ENCODE assay signal across 2 cellular contexts in the genomic region with DNA sequence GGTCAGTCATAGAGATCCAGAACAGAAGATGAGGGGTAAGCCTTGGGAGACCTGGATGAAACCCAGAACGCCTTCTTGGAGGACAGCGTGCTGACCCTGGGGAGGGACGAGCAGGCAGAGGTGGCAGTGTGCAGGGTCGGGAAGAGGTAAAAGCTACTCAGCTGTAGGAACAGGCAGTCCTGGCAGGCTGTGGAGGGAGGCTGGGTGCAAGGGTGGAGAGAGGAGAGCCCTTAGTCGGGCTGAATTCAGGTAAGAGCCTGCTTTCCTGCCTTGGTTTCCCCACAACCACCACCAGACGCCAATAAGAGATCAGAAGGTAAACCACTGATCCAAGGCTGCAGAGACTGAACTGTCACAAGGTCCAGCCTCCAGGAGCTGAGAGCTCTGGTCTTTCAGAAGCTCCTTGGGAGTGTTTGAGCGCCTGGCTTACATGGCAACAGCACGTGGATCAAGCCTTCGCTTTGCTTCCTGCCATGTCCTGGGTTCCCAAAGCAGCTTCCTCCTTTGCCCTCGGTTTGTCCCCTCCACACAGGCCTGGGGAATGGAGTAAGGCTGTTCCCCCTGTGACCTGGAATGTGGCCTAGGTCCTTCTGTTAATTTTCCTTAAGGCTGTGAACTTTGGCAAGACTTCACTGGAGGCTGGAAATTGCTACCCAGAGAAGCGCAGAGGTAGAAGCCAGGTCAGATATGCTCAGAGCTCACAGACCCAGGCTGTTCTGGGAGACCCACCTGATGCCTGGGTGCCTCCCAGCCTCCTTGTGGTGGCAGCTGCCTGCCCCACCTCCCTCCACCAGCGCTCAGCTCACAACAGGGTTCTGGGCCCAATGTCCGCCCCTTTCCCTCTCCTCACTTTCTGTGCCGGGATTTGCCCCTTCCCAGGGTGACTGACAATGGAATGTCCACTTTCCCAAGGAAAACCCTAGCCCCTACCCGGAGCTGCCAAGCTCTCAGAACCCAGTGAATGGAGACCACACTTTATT.
A peak's percentile ranks its signal among the peaks of the same experiment; 100 is the strongest.
TF ChIP-seq lines count a peak whose summit lies in the region.

No MANE protein-coding gene starts in this region.

TF ChIP-seq in A549, 52 proteins besides CTCF, POLR2A, EP300 and RAD21:
- TF ChIP-seq JUN (IDR thresholded peaks at IDR 0.05) (peak in 1 of 2 experiments; percentile 19; a peak in 2 of 5 replicates), ZNF302 (CRISPR knock-in tag; IDR thresholded peaks at IDR 0.05) (no peak), HOXA7 (CRISPR knock-in tag; IDR thresholded peaks at IDR 0.05) (no peak), TFCP2L1 (CRISPR knock-in tag; IDR thresholded peaks at IDR 0.05) (no peak), POLR2AphosphoS2 (conservative IDR thresholded peaks at IDR 0.05; ENCODE audit: low read length) (peak; percentile 74), PHF8 (IDR thresholded peaks at IDR 0.05; ENCODE audit: borderline replicate concordance, low read depth) (no peak), CEBPB (IDR thresholded peaks at IDR 0.05) (no peak), BHLHE40 (IDR thresholded peaks at IDR 0.05; ENCODE audit: low read depth, low read length) (no peak), FOSL2 (IDR thresholded peaks at IDR 0.05) (no peak), FOSL2 (CRISPR knock-in tag; IDR thresholded peaks at IDR 0.05) (no peak), RARB (CRISPR knock-in tag; IDR thresholded peaks at IDR 0.05) (no peak), RFX5 (IDR thresholded peaks at IDR 0.05) (no peak), RCOR1 (IDR thresholded peaks at IDR 0.05; ENCODE audit: low read depth, low read length) (no peak), MAZ (IDR thresholded peaks at IDR 0.05; ENCODE audit: borderline replicate concordance, low read depth, low read length) (no peak), EHMT2 (IDR thresholded peaks at IDR 0.05; ENCODE audit: low read depth) (no peak), EHF (CRISPR knock-in tag; IDR thresholded peaks at IDR 0.05) (no peak)
- TF ChIP-seq, protein P1, sequence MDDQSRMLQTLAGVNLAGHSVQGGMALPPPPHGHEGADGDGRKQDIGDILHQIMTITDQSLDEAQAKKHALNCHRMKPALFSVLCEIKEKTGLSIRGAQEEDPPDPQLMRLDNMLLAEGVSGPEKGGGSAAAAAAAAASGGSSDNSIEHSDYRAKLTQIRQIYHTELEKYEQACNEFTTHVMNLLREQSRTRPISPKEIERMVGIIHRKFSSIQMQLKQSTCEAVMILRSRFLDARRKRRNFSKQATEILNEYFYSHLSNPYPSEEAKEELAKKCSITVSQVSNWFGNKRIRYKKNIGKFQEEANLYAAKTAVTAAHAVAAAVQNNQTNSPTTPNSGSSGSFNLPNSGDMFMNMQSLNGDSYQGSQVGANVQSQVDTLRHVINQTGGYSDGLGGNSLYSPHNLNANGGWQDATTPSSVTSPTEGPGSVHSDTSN (IDR thresholded peaks at IDR 0.05) = no peak
- TF ChIP-seq, protein P2, sequence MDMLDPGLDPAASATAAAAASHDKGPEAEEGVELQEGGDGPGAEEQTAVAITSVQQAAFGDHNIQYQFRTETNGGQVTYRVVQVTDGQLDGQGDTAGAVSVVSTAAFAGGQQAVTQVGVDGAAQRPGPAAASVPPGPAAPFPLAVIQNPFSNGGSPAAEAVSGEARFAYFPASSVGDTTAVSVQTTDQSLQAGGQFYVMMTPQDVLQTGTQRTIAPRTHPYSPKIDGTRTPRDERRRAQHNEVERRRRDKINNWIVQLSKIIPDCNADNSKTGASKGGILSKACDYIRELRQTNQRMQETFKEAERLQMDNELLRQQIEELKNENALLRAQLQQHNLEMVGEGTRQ (IDR thresholded peaks at IDR 0.05) = no peak
- TF ChIP-seq, protein P3, sequence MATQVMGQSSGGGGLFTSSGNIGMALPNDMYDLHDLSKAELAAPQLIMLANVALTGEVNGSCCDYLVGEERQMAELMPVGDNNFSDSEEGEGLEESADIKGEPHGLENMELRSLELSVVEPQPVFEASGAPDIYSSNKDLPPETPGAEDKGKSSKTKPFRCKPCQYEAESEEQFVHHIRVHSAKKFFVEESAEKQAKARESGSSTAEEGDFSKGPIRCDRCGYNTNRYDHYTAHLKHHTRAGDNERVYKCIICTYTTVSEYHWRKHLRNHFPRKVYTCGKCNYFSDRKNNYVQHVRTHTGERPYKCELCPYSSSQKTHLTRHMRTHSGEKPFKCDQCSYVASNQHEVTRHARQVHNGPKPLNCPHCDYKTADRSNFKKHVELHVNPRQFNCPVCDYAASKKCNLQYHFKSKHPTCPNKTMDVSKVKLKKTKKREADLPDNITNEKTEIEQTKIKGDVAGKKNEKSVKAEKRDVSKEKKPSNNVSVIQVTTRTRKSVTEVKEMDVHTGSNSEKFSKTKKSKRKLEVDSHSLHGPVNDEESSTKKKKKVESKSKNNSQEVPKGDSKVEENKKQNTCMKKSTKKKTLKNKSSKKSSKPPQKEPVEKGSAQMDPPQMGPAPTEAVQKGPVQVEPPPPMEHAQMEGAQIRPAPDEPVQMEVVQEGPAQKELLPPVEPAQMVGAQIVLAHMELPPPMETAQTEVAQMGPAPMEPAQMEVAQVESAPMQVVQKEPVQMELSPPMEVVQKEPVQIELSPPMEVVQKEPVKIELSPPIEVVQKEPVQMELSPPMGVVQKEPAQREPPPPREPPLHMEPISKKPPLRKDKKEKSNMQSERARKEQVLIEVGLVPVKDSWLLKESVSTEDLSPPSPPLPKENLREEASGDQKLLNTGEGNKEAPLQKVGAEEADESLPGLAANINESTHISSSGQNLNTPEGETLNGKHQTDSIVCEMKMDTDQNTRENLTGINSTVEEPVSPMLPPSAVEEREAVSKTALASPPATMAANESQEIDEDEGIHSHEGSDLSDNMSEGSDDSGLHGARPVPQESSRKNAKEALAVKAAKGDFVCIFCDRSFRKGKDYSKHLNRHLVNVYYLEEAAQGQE (IDR thresholded peaks at IDR 0.05) = no peak

TF ChIP-seq in IMR-90, 13 proteins besides CTCF, POLR2A, EP300 and RAD21:
- TF ChIP-seq NFE2L2 (IDR thresholded peaks at IDR 0.05; ENCODE audit: low read depth, low read length) = no peak
- TF ChIP-seq, protein P4, sequence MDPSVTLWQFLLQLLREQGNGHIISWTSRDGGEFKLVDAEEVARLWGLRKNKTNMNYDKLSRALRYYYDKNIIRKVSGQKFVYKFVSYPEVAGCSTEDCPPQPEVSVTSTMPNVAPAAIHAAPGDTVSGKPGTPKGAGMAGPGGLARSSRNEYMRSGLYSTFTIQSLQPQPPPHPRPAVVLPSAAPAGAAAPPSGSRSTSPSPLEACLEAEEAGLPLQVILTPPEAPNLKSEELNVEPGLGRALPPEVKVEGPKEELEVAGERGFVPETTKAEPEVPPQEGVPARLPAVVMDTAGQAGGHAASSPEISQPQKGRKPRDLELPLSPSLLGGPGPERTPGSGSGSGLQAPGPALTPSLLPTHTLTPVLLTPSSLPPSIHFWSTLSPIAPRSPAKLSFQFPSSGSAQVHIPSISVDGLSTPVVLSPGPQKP (IDR thresholded peaks at IDR 0.05; ENCODE audit: borderline replicate concordance, low read depth, low read length) = no peak
- no peak for TF ChIP-seq MAZ (IDR thresholded peaks at IDR 0.05; ENCODE audit: borderline replicate concordance, low read depth, low read length)
- TF ChIP-seq MXI1 (IDR thresholded peaks at IDR 0.05; ENCODE audit: borderline replicate concordance, low read depth, low read length) = no peak
- no peak for TF ChIP-seq RCOR1 (IDR thresholded peaks at IDR 0.05; ENCODE audit: insufficient replicate concordance, low read length)
- TF ChIP-seq SMC3 (IDR thresholded peaks at IDR 0.05; ENCODE audit: low read depth, low read length) = no peak
- no peak for TF ChIP-seq MAFK (IDR thresholded peaks at IDR 0.05; ENCODE audit: low read depth, low read length)
- no peak for TF ChIP-seq RFX5 (IDR thresholded peaks at IDR 0.05; ENCODE audit: low read depth, low read length)
- TF ChIP-seq, protein P2 (IDR thresholded peaks at IDR 0.05; ENCODE audit: low read depth, low read length) = no peak
- TF ChIP-seq CEBPB (IDR thresholded peaks at IDR 0.05; ENCODE audit: low read depth, low read length) = no peak
- TF ChIP-seq BHLHE40 (IDR thresholded peaks at IDR 0.05; ENCODE audit: low read depth, low read length) = no peak
- no peak for TF ChIP-seq FOS (IDR thresholded peaks at IDR 0.05; ENCODE audit: low read depth, low read length)
